Comparison of ENCODE assay signal across 10 cellular contexts in the genomic region with DNA sequence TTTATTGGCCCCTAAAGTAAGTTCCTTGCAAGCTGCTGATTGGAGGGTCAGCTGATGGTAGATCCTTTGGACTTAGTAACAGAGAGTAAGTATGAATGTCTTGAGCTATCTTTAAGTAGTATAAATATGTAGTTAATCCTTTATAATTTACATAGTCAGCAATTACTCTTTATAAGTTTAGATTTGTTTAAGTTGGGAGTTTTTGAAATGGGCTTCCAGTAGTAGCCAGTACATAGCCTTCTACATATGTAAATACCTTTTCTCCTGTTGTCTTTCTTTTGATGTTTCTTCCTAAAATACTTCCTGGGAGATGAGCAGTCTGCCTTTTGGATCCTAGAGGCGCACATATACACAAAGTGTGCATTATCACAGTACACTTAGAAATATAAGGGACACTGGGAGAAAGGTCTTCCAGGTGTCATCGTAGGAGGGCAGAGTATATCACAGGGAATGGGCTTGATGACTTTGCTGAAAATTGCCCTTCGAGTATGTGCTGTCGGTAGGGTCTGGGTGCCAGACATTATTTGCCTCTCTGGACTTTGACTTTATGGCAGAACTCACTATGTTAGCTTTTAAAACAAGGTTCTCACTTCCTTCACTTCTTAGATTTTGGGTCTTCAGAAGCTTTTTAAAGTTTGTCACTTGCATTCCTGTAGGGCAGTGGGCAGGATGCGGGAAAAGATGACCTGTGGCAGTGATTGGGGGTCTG. TPM values are rescaled to one million over a fixed set of nuclear protein-coding genes. Genes with fewer than 3 reads are reported as not detected.
DNase-seq lines count a peak whose midpoint lies in the region; TF ChIP-seq lines count a peak whose summit lies in the region.
"Had no signal": no experiment of that assay in that cellular context is flagged by ENCODE, and none has a peak within 500 bp of the region (broad histone marks: within the 10 kb centered on the region; RNA-seq: fewer than 3 reads in every experiment).

No MANE protein-coding gene starts in this region.

- peaks cover 20% of the 10 kb centered on the region for H3K4me1 Mint-ChIP-seq in T-helper 2 cell treated with Interferon-gamma antibody and Interleukin-4, amounts not matched to agents 5 μg/mL and 100 μg/mL, for 36 hours (ENCODE audit: low read depth)

- no peak for TF ChIP-seq EP300 in SK-N-SH (IDR thresholded peaks at IDR 0.05; ENCODE audit: borderline replicate concordance in 1 of 2, low read depth in 1 of 2, low read length in 1 of 2)

- peaks cover 0 to 26% of the 10 kb centered on the region in 2 experiments; a peak in 2 of 4 replicates for H3K4me1 ChIP-seq in SK-N-SH (ENCODE audit: control insufficient read depth in 1 of 2, insufficient read depth in 2 of 2, low read depth in 1 of 2, low read length in 1 of 2)
- peaks cover 24% of the 10 kb centered on the region for H3K4me1 ChIP-seq in fibroblast of lung (ENCODE audit: control insufficient read depth, extremely low read depth, insufficient read depth, low read length)
- H3K4me1 ChIP-seq in prostate gland (replicated peaks): peaks cover 6% of the 10 kb centered on the region

- H3K27me3 Mint-ChIP-seq in T-helper 2 cell treated with Interferon-gamma antibody and Interleukin-4, amounts not matched to agents 5 μg/mL and 100 μg/mL, for 36 hours (ENCODE audit: low read depth): no peaks in the 10 kb centered on the region

- H3K9me2 ChIP-seq in SK-N-SH: no peaks in the 10 kb centered on the region

- H3K27me3 ChIP-seq in AG04450 (ENCODE audit: control insufficient read depth, insufficient read depth, low read length) (no peaks in the 10 kb centered on the region), SK-N-SH (ENCODE audit: insufficient read depth) (no peaks in the 10 kb centered on the region), fibroblast of lung (ENCODE audit: control insufficient read depth, insufficient read depth, low read length) (no peaks in the 10 kb centered on the region), prostate gland (replicated peaks; ENCODE audit: insufficient read depth) (no peaks in the 10 kb centered on the region)

- no peak overlapping the region for H3K27ac Mint-ChIP-seq in T-helper 2 cell treated with Interferon-gamma antibody and Interleukin-4, amounts not matched to agents 5 μg/mL and 100 μg/mL, for 36 hours

- DNase-seq in AG04450 (ENCODE audit: low read depth, low spot score) (no peak), SK-N-SH (no peak), fibroblast of lung (ENCODE audit: low read depth in 2 of 2) (no peak), prostate gland (ENCODE audit: low spot score) (no peak), NCI-H2171 (lab: John Stamatoyannopoulos, UW) (no peak), NCI-H226 (no peak), AG20443 (ENCODE audit: low spot score) (no peak)
- DNase-seq in T-helper 2 cell treated with Interferon-gamma antibody and Interleukin-4, amounts not matched to agents 5 μg/mL and 100 μg/mL, for 36 hours (ENCODE audit: low spot score): no peak
- DNase-seq: activated CD4-positive, CD25-positive, alpha-beta regulatory T cell; NCI-H2171 treated with DMSO at 0.1 percent for 48 hours had no signal

- peaks cover 22% of the 10 kb centered on the region for H3F3A ChIP-seq in SK-N-SH (replicated peaks; ENCODE audit: insufficient read depth)

- no peak for TF ChIP-seq RAD21 in SK-N-SH (IDR thresholded peaks at IDR 0.05; ENCODE audit: low read length)

- 0 out of 2 replicates have a peak overlapping the region, but pooled peaks have one; percentile 45 for H2AFZ ChIP-seq in SK-N-SH (ENCODE audit: low read depth)
- no peak overlapping the region for H2AFZ ChIP-seq in fibroblast of lung (ENCODE audit: low read length)

- TF ChIP-seq CTCF in AG04450 (IDR thresholded peaks at IDR 0.05; ENCODE audit: low read depth, low read length) (no peak), SK-N-SH (IDR thresholded peaks at IDR 0.05) (no peak), fibroblast of lung (conservative IDR thresholded peaks at IDR 0.05 in 1 of 2, IDR thresholded peaks at IDR 0.05 in 1 of 2; ENCODE audit: low read depth in 1 of 2, low read length in 2 of 2) (no peak), prostate gland (IDR thresholded peaks at IDR 0.05) (no peak)

- H3K4me3 Mint-ChIP-seq in T-helper 2 cell treated with Interferon-gamma antibody and Interleukin-4, amounts not matched to agents 5 μg/mL and 100 μg/mL, for 36 hours: no peak overlapping the region

- intact Hi-C loops in prostate gland (cut with DNase I): no loop called here

- H3K9ac ChIP-seq in SK-N-SH: peak overlapping the region; percentile 51; the same call in 1 of the 2 replicates
- H3K9ac ChIP-seq in fibroblast of lung (ENCODE audit: insufficient read depth, low read length): no peak overlapping the region

- H3K36me3 Mint-ChIP-seq in T-helper 2 cell treated with Interferon-gamma antibody and Interleukin-4, amounts not matched to agents 5 μg/mL and 100 μg/mL, for 36 hours (ENCODE audit: low read depth): peaks cover 14% of the 10 kb centered on the region

- peaks cover 4% of the 10 kb centered on the region; the same call in 1 of the 2 replicates for H3K9me3 ChIP-seq in AG04450 (ENCODE audit: control insufficient read depth, insufficient read depth, low read length)
- no peaks in the 10 kb centered on the region; the same call in 1 of the 2 replicates for H3K9me3 ChIP-seq in SK-N-SH
- no peaks in the 10 kb centered on the region for H3K9me3 ChIP-seq in fibroblast of lung (ENCODE audit: control insufficient read depth, insufficient read depth, low read depth, low read length)
- H3K9me3 ChIP-seq in prostate gland: no peaks in the 10 kb centered on the region

- WGBS in SK-N-SH (ENCODE audit: low lambda C conversion rate): 94% methylated on average over 5 of the region's 5 CpGs
- 89% methylated on average over 5 of the region's 5 CpGs for WGBS in prostate gland

- no peak for TF ChIP-seq POLR2A in prostate gland (IDR thresholded peaks at IDR 0.05)

- H3K79me2 ChIP-seq in SK-N-SH (ENCODE audit: insufficient read depth) (peaks cover 71% of the 10 kb centered on the region), fibroblast of lung (ENCODE audit: control insufficient read depth, insufficient read depth, low read length) (peaks cover 24% of the 10 kb centered on the region)

- POLR2A ChIA-PET in AG04450 (lab: Yijun Ruan, JAX) (interaction anchor here (1.1 to 1.5 kb wide), 4 partner anchors 10 to 77 kb away, joined by 4 to 7 read pairs (median 7); a partner anchor contains a TSS), SK-N-SH (lab: Yijun Ruan, JAX) (no interaction called here)

- H3K9me3 Mint-ChIP-seq in T-helper 2 cell treated with Interferon-gamma antibody and Interleukin-4, amounts not matched to agents 5 μg/mL and 100 μg/mL, for 36 hours: peaks cover 4% of the 10 kb centered on the region

- H3K4me2 ChIP-seq in SK-N-SH (peak overlapping the region; percentile 59), fibroblast of lung (ENCODE audit: extremely low read depth, insufficient read depth, low read length) (peak overlapping the region; percentile 8)

- H3K27ac ChIP-seq in AG04450 (ENCODE audit: low read depth, low read length): peak overlapping the region; percentile 95
- peak overlapping the region; percentile 48 to 98; a peak in 3 of 4 replicates for H3K27ac ChIP-seq in SK-N-SH (ENCODE audit: low read depth in 2 of 2, low read length in 1 of 2)
- peak overlapping the region; percentile 64 for H3K27ac ChIP-seq in fibroblast of lung (ENCODE audit: insufficient read depth, low read length)
- H3K27ac ChIP-seq in prostate gland: peak overlapping the region; percentile 8 to 60

- H4K20me1 ChIP-seq in SK-N-SH (ENCODE audit: insufficient read depth): no peaks in the 10 kb centered on the region
- H4K20me1 ChIP-seq in fibroblast of lung (ENCODE audit: control insufficient read depth, extremely low read depth, insufficient read depth, low read length): no peaks in the 10 kb centered on the region

- H3K36me3 ChIP-seq in SK-N-SH (replicated peaks in 1 of 2; ENCODE audit: control insufficient read depth in 1 of 2, insufficient read depth in 2 of 2, low read length in 1 of 2) (peaks cover 0 to 11% of the 10 kb centered on the region in 2 experiments), fibroblast of lung (ENCODE audit: control insufficient read depth, insufficient read depth, low read length) (no peaks in the 10 kb centered on the region), prostate gland (no peaks in the 10 kb centered on the region)

- CTCF ChIA-PET in AG04450 (lab: Charles Lee): interaction anchor here (0.6 to 2.6 kb wide), 9 partner anchors 11 to 248 kb away, joined by 3 to 22 read pairs (median 3); a partner anchor contains a TSS
- CTCF ChIA-PET in SK-N-SH (lab: Yijun Ruan, JAX): interaction anchor here (2.5 kb wide), 1 partner anchor 22 kb away, joined by 15 read pairs; a partner anchor contains a TSS

- no peak overlapping the region for H3K4me3 ChIP-seq in AG04450 (ENCODE audit: low read depth, low read length)
- H3K4me3 ChIP-seq in SK-N-SH (ENCODE audit: low read depth in 2 of 2, low read length in 1 of 2): no peak overlapping the region
- H3K4me3 ChIP-seq in fibroblast of lung (replicated peaks in 1 of 4; ENCODE audit: control extremely low read depth in 1 of 4, insufficient read depth in 1 of 4, low read depth in 3 of 4, low read length in 4 of 4): no peak overlapping the region
- H3K4me3 ChIP-seq in prostate gland: no peak overlapping the region

TF ChIP-seq in SK-N-SH, 30 proteins besides CTCF, POLR2A, EP300 and RAD21 (continues in another document):
- TF ChIP-seq POLR2AphosphoS5 (IDR thresholded peaks at IDR 0.05; ENCODE audit: low read depth, low read length) (no peak), MXI1 (IDR thresholded peaks at IDR 0.05; ENCODE audit: low read depth, low read length) (no peak), RXRA (IDR thresholded peaks at IDR 0.05; ENCODE audit: borderline replicate concordance, low read depth) (no peak), SIN3A (IDR thresholded peaks at IDR 0.05; ENCODE audit: borderline replicate concordance, low read depth, low read length) (no peak)

RNA-seq across cellular contexts. Expression of a gene that starts 21.6 kb away (rescaled TPM):
- polyA plus RNA-seq in AG04450 (2011; rRNA removed) (16.3 and 18.0 TPM in 2 replicates), SK-N-SH (2012; rRNA removed) (15.6 and 18.6 TPM in 2 replicates), fibroblast of lung (6.1 and 14.4 TPM in 2 replicates)
- polyA minus RNA-seq in AG04450 (2011; rRNA and poly(A)+ RNA removed): 34.9 and 43.2 TPM in 2 replicates
- 5.7 and 9.0 TPM in 2 replicates for polyA plus RNA-seq in SK-N-SH (2012; cell fraction: cytosol; rRNA removed)
- 55.3 and 80.2 TPM in 2 replicates for polyA plus RNA-seq in SK-N-SH (2012; cell fraction: nucleus; rRNA removed)
- total RNA-seq in fibroblast of lung (5.9 and 9.4 TPM in 2 replicates), prostate gland (10 to 100 TPM; 21.1 to 63.8 TPM)
- polyA plus RNA-seq in fibroblast of lung (2012): 4.2 and 9.7 TPM in 2 replicates
- 10.3 and 38.9 TPM in 2 replicates for polyA minus RNA-seq in fibroblast of lung (ENCODE audit: low replicate concordance)

RNA-seq across cellular contexts. Expression of a gene that starts 49.7 kb away (rescaled TPM):
- 25.6 and 31.0 TPM in 2 replicates for polyA plus RNA-seq in AG04450 (2011; rRNA removed)
- polyA minus RNA-seq in AG04450 (2011; rRNA and poly(A)+ RNA removed): 12.6 and 17.7 TPM in 2 replicates
- polyA plus RNA-seq in SK-N-SH (2012; rRNA removed): 0.18 and 0.54 TPM in 2 replicates
- polyA plus RNA-seq in SK-N-SH (2012; cell fraction: cytosol; rRNA removed): 0.19 and 0.46 TPM in 2 replicates
- 0.66 and 0.76 TPM in 2 replicates for polyA plus RNA-seq in SK-N-SH (2012; cell fraction: nucleus; rRNA removed)
- total RNA-seq in fibroblast of lung: 40.6 and 53.8 TPM in 2 replicates
- 12.7 and 16.2 TPM in 2 replicates for polyA plus RNA-seq in fibroblast of lung
- 8.2 and 10.1 TPM in 2 replicates for polyA plus RNA-seq in fibroblast of lung (2012)
- polyA minus RNA-seq in fibroblast of lung (ENCODE audit: low replicate concordance): 20.2 and 38.0 TPM in 2 replicates
- total RNA-seq in prostate gland: 10 to 100 TPM; 97.7 to 98.3 TPM

Comparison
In these comparisons a context has a peak if more than half of its experiments do, and no peak if none do; other contexts are left out.
1. H3K27ac ChIP-seq: peak in every context shown above with its lines; median percentile 95 in AG04450; 73 in SK-N-SH; 64 in fibroblast of lung; 34 in prostate gland.